Comparison of ENCODE assay signal across 1 cellular context in genomic region chr6:43739642-43740091, GRCh38.
TF ChIP-seq lines count a peak whose summit lies in the region.

No MANE protein-coding gene starts in this region.

TF ChIP-seq in K562, 482 proteins besides CTCF, POLR2A, EP300 and RAD21 (continues in another document):
- no peak for TF ChIP-seq ZNF589 (CRISPR knock-in tag; IDR thresholded peaks at IDR 0.05; ENCODE audit: low read depth)
- no peak for TF ChIP-seq AFF1 (IDR thresholded peaks at IDR 0.05; ENCODE audit: low read depth in 1 of 2, partially characterized antibody in 2 of 2)
- TF ChIP-seq CREB1 (IDR thresholded peaks at IDR 0.05) = no peak
- TF ChIP-seq CREB1 (CRISPR knock-in tag; IDR thresholded peaks at IDR 0.05) = 0 out of 2 replicates have a peak, but pooled peaks have one; percentile 22
- no peak for TF ChIP-seq RFX7 (CRISPR knock-in tag; IDR thresholded peaks at IDR 0.05)
- TF ChIP-seq ZBTB5 (IDR thresholded peaks at IDR 0.05) = no peak
- no peak for TF ChIP-seq MLLT1 (IDR thresholded peaks at IDR 0.05)
- no peak for TF ChIP-seq ZNF311 (CRISPR knock-in tag; IDR thresholded peaks at IDR 0.05)
- TF ChIP-seq KDM5B (IDR thresholded peaks at IDR 0.05; ENCODE audit: insufficient replicate concordance, low read depth, low read length) = no peak
- no peak for TF ChIP-seq ZNF124 (CRISPR knock-in tag; IDR thresholded peaks at IDR 0.05)
- peak; percentile 77 for TF ChIP-seq CBFA2T2 (conservative IDR thresholded peaks at IDR 0.05)
- TF ChIP-seq SRSF9 (IDR thresholded peaks at IDR 0.05; ENCODE audit: borderline replicate concordance, low read depth, low read length) = no peak
- TF ChIP-seq ID3 (CRISPR knock-in tag; IDR thresholded peaks at IDR 0.05) = no peak
- TF ChIP-seq ID3 (tag; IDR thresholded peaks at IDR 0.05) = no peak
- TF ChIP-seq ERF (CRISPR knock-in tag; IDR thresholded peaks at IDR 0.05) = no peak
- no peak for TF ChIP-seq KDM4B (IDR thresholded peaks at IDR 0.05; ENCODE audit: borderline replicate concordance in 2 of 2, low read depth in 1 of 2)
- no peak for TF ChIP-seq FOXM1 (IDR thresholded peaks at IDR 0.05; ENCODE audit: low read depth)
- TF ChIP-seq FOXM1 (CRISPR knock-in tag; IDR thresholded peaks at IDR 0.05; ENCODE audit: low read depth) = no peak
- no peak for TF ChIP-seq POU5F1 (IDR thresholded peaks at IDR 0.05; ENCODE audit: borderline replicate concordance, low read depth, low read length, partially characterized antibody)
- no peak for TF ChIP-seq HDAC2 (IDR thresholded peaks at IDR 0.05)
- TF ChIP-seq FOXK1 (CRISPR knock-in tag; IDR thresholded peaks at IDR 0.05; ENCODE audit: borderline replicate concordance) = no peak
- TF ChIP-seq TCF3 (CRISPR knock-in tag; IDR thresholded peaks at IDR 0.05) = peak; percentile 58
- TF ChIP-seq ETV5 (CRISPR knock-in tag; IDR thresholded peaks at IDR 0.05; ENCODE audit: low read depth) = no peak
- TF ChIP-seq POLR2B (IDR thresholded peaks at IDR 0.05; ENCODE audit: low read depth, partially characterized antibody) = no peak
- TF ChIP-seq ARID2 (IDR thresholded peaks at IDR 0.05) = no peak
- no peak for TF ChIP-seq CHD4 (IDR thresholded peaks at IDR 0.05; ENCODE audit: insufficient read depth, insufficient replicate concordance, low read depth, low read length, poor library complexity, severe bottlenecking)
- no peak for TF ChIP-seq ZBTB34 (CRISPR knock-in tag; IDR thresholded peaks at IDR 0.05)
- TF ChIP-seq ZNF766 (CRISPR knock-in tag; conservative IDR thresholded peaks at IDR 0.05) = no peak
- TF ChIP-seq GABPA (tag; conservative IDR thresholded peaks at IDR 0.05; ENCODE audit: low read depth) = no peak
- TF ChIP-seq MBD1 (CRISPR knock-in tag; IDR thresholded peaks at IDR 0.05) = no peak
- TF ChIP-seq NBN (IDR thresholded peaks at IDR 0.05; ENCODE audit: low read depth) = no peak
- TF ChIP-seq CGGBP1 (CRISPR knock-in tag; IDR thresholded peaks at IDR 0.05) = no peak
- TF ChIP-seq HDAC1 (IDR thresholded peaks at IDR 0.05) = no peak
- no peak for TF ChIP-seq CHD1 (IDR thresholded peaks at IDR 0.05; ENCODE audit: low read length)
- no peak for TF ChIP-seq SETDB1 (IDR thresholded peaks at IDR 0.05; ENCODE audit: low read length)
- TF ChIP-seq ZFP91 (CRISPR knock-in tag; IDR thresholded peaks at IDR 0.05) = no peak
- TF ChIP-seq ZNF436 (CRISPR knock-in tag; IDR thresholded peaks at IDR 0.05) = no peak
- TF ChIP-seq ZNF408 (CRISPR knock-in tag; IDR thresholded peaks at IDR 0.05; ENCODE audit: low read depth) = no peak
- peak; percentile 81 for TF ChIP-seq ARID1B (IDR thresholded peaks at IDR 0.05)
- no peak for TF ChIP-seq ATF3 (IDR thresholded peaks at IDR 0.05)
- TF ChIP-seq ATF3 (CRISPR knock-in tag; conservative IDR thresholded peaks at IDR 0.05) = no peak
- no peak for TF ChIP-seq ZNF655 (CRISPR knock-in tag; IDR thresholded peaks at IDR 0.05)
- no peak for TF ChIP-seq L3MBTL2 (IDR thresholded peaks at IDR 0.05)
- no peak for TF ChIP-seq ZNF511 (CRISPR knock-in tag; IDR thresholded peaks at IDR 0.05)
- TF ChIP-seq THAP12 (CRISPR knock-in tag; IDR thresholded peaks at IDR 0.05) = no peak
- TF ChIP-seq PRPF4 (IDR thresholded peaks at IDR 0.05; ENCODE audit: insufficient read depth, low read depth, low read length, poor library complexity, severe bottlenecking) = no peak
- peak; percentile 42; the same call in 1 of the 2 replicates for TF ChIP-seq TEAD4 (IDR thresholded peaks at IDR 0.05; ENCODE audit: low read length)
- no peak for TF ChIP-seq TEAD4 (CRISPR knock-in tag; IDR thresholded peaks at IDR 0.05; ENCODE audit: borderline replicate concordance)
- TF ChIP-seq TAF7 (tag; IDR thresholded peaks at IDR 0.05) = no peak
- no peak for TF ChIP-seq MBD2 (IDR thresholded peaks at IDR 0.05; ENCODE audit: borderline replicate concordance, low read depth)
- TF ChIP-seq ZBTB7A (IDR thresholded peaks at IDR 0.05; ENCODE audit: borderline replicate concordance, control insufficient read depth, low read depth, low read length) = no peak
